ENCODE assay signal across 13 cellular contexts in the genomic region with DNA sequence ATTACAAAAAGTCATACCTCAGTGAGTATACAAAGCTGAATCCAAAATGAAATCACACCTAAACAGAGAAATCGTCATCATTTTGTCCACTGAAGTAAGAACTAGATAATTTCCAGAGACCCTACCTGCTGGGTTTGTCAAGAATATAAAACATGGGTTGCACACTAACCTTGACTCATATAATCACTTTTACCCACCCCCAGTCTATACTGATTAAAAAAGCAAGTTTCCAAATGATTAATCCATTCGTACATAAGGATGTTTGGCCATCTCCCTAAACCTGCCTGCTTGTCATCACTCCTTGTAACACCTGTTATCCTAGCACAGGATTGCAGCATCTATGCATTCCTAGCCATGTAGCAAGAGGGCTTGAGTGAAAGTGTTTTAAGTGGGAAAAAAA. TPM values are rescaled to one million over a fixed set of nuclear protein-coding genes. Genes with fewer than 3 reads are reported as not detected.
DNase-seq lines count a peak whose midpoint lies in the region; ATAC-seq and TF ChIP-seq lines count a peak whose summit lies in the region.
"Had no signal": no experiment of that assay in that cellular context is flagged by ENCODE, and none has a peak within 500 bp of the region (broad histone marks: within the 10 kb centered on the region; RNA-seq: fewer than 3 reads in every experiment).

No MANE protein-coding gene starts in this region.

- intact Hi-C loops in OCI-LY7 (cut with micrococcal nuclease; ENCODE audit: unreplicated experiment) = no loop called here

- POLR2A ChIA-PET in OCI-LY7 (lab: Charles Lee) = no interaction called here

- peaks cover 42% of the 10 kb centered on the region for H3K4me1 Mint-ChIP-seq in activated CD8-positive, alpha-beta memory T cell treated with anti-CD3 and anti-CD28 coated beads, Interleukin-2, amount 10 ng/mL, durations not matched to agents 7 days and 5 days
- H3K4me1 Mint-ChIP-seq in central memory CD8-positive, alpha-beta T cell = peaks cover 39% of the 10 kb centered on the region
- peaks cover 43% of the 10 kb centered on the region for H3K4me1 Mint-ChIP-seq in progenitor cell of endocrine pancreas (ENCODE audit: low read depth)

- H2AFZ ChIP-seq in OCI-LY7 (ENCODE audit: low read length) = no peak overlapping the region
- H2AFZ ChIP-seq: parathyroid adenoma had no signal

- no peak overlapping the region for H3K27ac ChIP-seq in OCI-LY7 (ENCODE audit: low read depth, low read length, poor library complexity, severe bottlenecking)
- H3K27ac ChIP-seq: colonic mucosa, parathyroid adenoma had no signal

- H3K27me3 Mint-ChIP-seq in activated CD8-positive, alpha-beta memory T cell treated with anti-CD3 and anti-CD28 coated beads, Interleukin-2, amount 10 ng/mL, durations not matched to agents 7 days and 5 days = no peaks in the 10 kb centered on the region
- H3K27me3 Mint-ChIP-seq in central memory CD8-positive, alpha-beta T cell = no peaks in the 10 kb centered on the region
- H3K27me3 Mint-ChIP-seq in progenitor cell of endocrine pancreas = no peaks in the 10 kb centered on the region

- ATAC-seq in activated CD8-positive, alpha-beta memory T cell treated with anti-CD3 and anti-CD28 coated beads, Interleukin-2, amount 10 ng/mL, durations not matched to agents 7 days and 5 days = no peak
- ATAC-seq in central memory CD8-positive, alpha-beta T cell (replicated peaks; ENCODE audit: extremely low read depth, poor library complexity, severe bottlenecking) = no peak
- ATAC-seq in HG03342 (IDR thresholded peaks at IDR 0.05; ENCODE audit: unreplicated experiment) (no peak), GM21526 (IDR thresholded peaks at IDR 0.05; ENCODE audit: low FRiP score, unreplicated experiment) (no peak)
- ATAC-seq: HCT116 had no signal

- peaks cover 29% of the 10 kb centered on the region for H3K36me3 Mint-ChIP-seq in activated CD8-positive, alpha-beta memory T cell treated with anti-CD3 and anti-CD28 coated beads, Interleukin-2, amount 10 ng/mL, durations not matched to agents 7 days and 5 days
- peaks cover 40% of the 10 kb centered on the region for H3K36me3 Mint-ChIP-seq in central memory CD8-positive, alpha-beta T cell (ENCODE audit: insufficient read depth)
- H3K36me3 Mint-ChIP-seq in progenitor cell of endocrine pancreas (ENCODE audit: insufficient read depth) = peaks cover 24% of the 10 kb centered on the region

- no peak for DNase-seq in activated CD8-positive, alpha-beta memory T cell treated with anti-CD3 and anti-CD28 coated beads, Interleukin-2, amount 10 ng/mL, durations not matched to agents 7 days and 5 days
- DNase-seq in activated CD8-positive, alpha-beta memory T cell treated with anti-CD3 and anti-CD28 coated beads, Interleukin-2, amount 50 U/mL, for 4 hours = no peak
- DNase-seq in OCI-LY7 (ENCODE audit: low spot score) = no peak
- DNase-seq in central memory CD8-positive, alpha-beta T cell (ENCODE audit: low spot score in 2 of 2) = no peak
- no peak for DNase-seq in progenitor cell of endocrine pancreas (ENCODE audit: low spot score, unreplicated experiment)
- DNase-seq in NCI-H2107 treated with DMSO at 0.1 percent for 48 hours (lab: John Stamatoyannopoulos, UW; ENCODE audit: unreplicated experiment) = no peak
- DNase-seq: activated CD4-positive, CD25-positive, alpha-beta regulatory T cell; colonic mucosa; NCI-H1048 had no signal

- BruUV-seq in OCI-LY7 (replicated peaks; lab: Mats Ljungman, UMichigan) = no TSS peak

- no peaks in the 10 kb centered on the region for H4K20me1 ChIP-seq in OCI-LY7 (ENCODE audit: insufficient read depth, low read length)

- no peaks in the 10 kb centered on the region for H3K9me2 ChIP-seq in OCI-LY7 (ENCODE audit: insufficient read depth, low read length)

- H3K4me3 ChIP-seq in OCI-LY7 (ENCODE audit: low read depth, low read length, poor library complexity, severe bottlenecking) = no peak overlapping the region
- H3K4me3 ChIP-seq: colonic mucosa had no signal

- peaks cover 38% of the 10 kb centered on the region for H3K36me3 ChIP-seq in OCI-LY7 (ENCODE audit: insufficient read depth, low read length)
- H3K36me3 ChIP-seq: colonic mucosa had no signal

- H3K4me2 ChIP-seq in OCI-LY7 (ENCODE audit: low read length) = 0 out of 2 replicates have a peak overlapping the region, but pooled peaks have one; percentile 13

- H3K27ac Mint-ChIP-seq in activated CD8-positive, alpha-beta memory T cell treated with anti-CD3 and anti-CD28 coated beads, Interleukin-2, amount 10 ng/mL, durations not matched to agents 7 days and 5 days = peak overlapping the region; percentile 54
- peak overlapping the region; percentile 46 for H3K27ac Mint-ChIP-seq in central memory CD8-positive, alpha-beta T cell (ENCODE audit: low read depth)
- H3K27ac Mint-ChIP-seq in progenitor cell of endocrine pancreas = no peak overlapping the region

- H3K4me1 ChIP-seq in OCI-LY7 (ENCODE audit: insufficient read depth, low read length, poor library complexity, severe bottlenecking) = peaks cover 10% of the 10 kb centered on the region
- H3K4me1 ChIP-seq: colonic mucosa had no signal

- peak overlapping the region; percentile 90 for H3K4me3 Mint-ChIP-seq in activated CD8-positive, alpha-beta memory T cell treated with anti-CD3 and anti-CD28 coated beads, Interleukin-2, amount 10 ng/mL, durations not matched to agents 7 days and 5 days
- H3K4me3 Mint-ChIP-seq in central memory CD8-positive, alpha-beta T cell = peak overlapping the region; percentile 94
- H3K4me3 Mint-ChIP-seq in progenitor cell of endocrine pancreas (ENCODE audit: low read depth) = peak overlapping the region; percentile 96

- CTCF ChIA-PET in activated CD8-positive, alpha-beta memory T cell treated with anti-CD3 and anti-CD28 coated beads, Interleukin-2, amount 10 ng/mL, durations not matched to agents 7 days and 5 days (lab: Charles Lee) = no interaction called here
- CTCF ChIA-PET in OCI-LY7 (lab: Charles Lee; ENCODE audit: unreplicated experiment) = no interaction called here

- no peaks in the 10 kb centered on the region for H3K9me3 Mint-ChIP-seq in activated CD8-positive, alpha-beta memory T cell treated with anti-CD3 and anti-CD28 coated beads, Interleukin-2, amount 10 ng/mL, durations not matched to agents 7 days and 5 days (ENCODE audit: low read depth)
- no peaks in the 10 kb centered on the region for H3K9me3 Mint-ChIP-seq in central memory CD8-positive, alpha-beta T cell
- H3K9me3 Mint-ChIP-seq in progenitor cell of endocrine pancreas (ENCODE audit: low read depth) = no peaks in the 10 kb centered on the region

- peaks cover 27% of the 10 kb centered on the region for H3K79me2 ChIP-seq in OCI-LY7 (ENCODE audit: insufficient read depth, low read depth, low read length)
- H3K79me2 ChIP-seq: parathyroid adenoma had no signal

- no peak for TF ChIP-seq CTCF in OCI-LY7 (conservative IDR thresholded peaks at IDR 0.05; ENCODE audit: low read length)
- no peak for TF ChIP-seq CTCF in progenitor cell of endocrine pancreas (IDR thresholded peaks at IDR 0.05; ENCODE audit: unreplicated experiment)

- no peaks in the 10 kb centered on the region for H3K9me3 ChIP-seq in OCI-LY7 (ENCODE audit: low read length)
- H3K9me3 ChIP-seq: colonic mucosa had no signal

RNA-seq across cellular contexts. Expression of a gene that starts 4.7 kb away (rescaled TPM):
- 10 to 100 TPM; 32.5 to 39.7 TPM for total RNA-seq in activated CD8-positive, alpha-beta memory T cell treated with anti-CD3 and anti-CD28 coated beads, Interleukin-2, amount 10 ng/mL, durations not matched to agents 7 days and 5 days
- total RNA-seq in OCI-LY7 (2014; rRNA removed; shearing (Covaris generic)) = 9.0 and 13.8 TPM in 2 replicates
- 22.1 and 22.6 TPM in 2 replicates for total RNA-seq in OCI-LY7 (2022)
- 48.8 and 57.3 TPM in 2 replicates for total RNA-seq in progenitor cell of endocrine pancreas
